ENCODE assay signal across 8 cellular contexts in genomic region chr9:137034709-137035506, GRCh38. TPM values are rescaled to one million over a fixed set of nuclear protein-coding genes. Genes with fewer than 3 reads are reported as not detected.
DNase-seq lines count a peak whose midpoint lies in the region; ATAC-seq, FAIRE-seq and TF ChIP-seq lines count a peak whose summit lies in the region.

No MANE protein-coding gene starts in this region.

- no peak for TF ChIP-seq POLR2A in GM12892 (IDR thresholded peaks at IDR 0.05; ENCODE audit: low read depth, low read length)

- no peaks in the 10 kb centered on the region for H3K27me3 Mint-ChIP-seq in activated CD8-positive, alpha-beta T cell treated with anti-CD3 and anti-CD28 coated beads, Interleukin-2, amount 10 ng/mL, durations not matched to agents 7 days and 5 days (ENCODE audit: low read depth)
- H3K27me3 Mint-ChIP-seq in memory B cell, result no peaks in the 10 kb centered on the region

- peak overlapping the region; percentile 89 for H3K27ac Mint-ChIP-seq in activated CD8-positive, alpha-beta T cell treated with anti-CD3 and anti-CD28 coated beads, Interleukin-2, amount 10 ng/mL, durations not matched to agents 7 days and 5 days
- peak overlapping the region; percentile 63 for H3K27ac Mint-ChIP-seq in memory B cell

- peak overlapping the region; percentile 69 for H3K4me3 Mint-ChIP-seq in activated CD8-positive, alpha-beta T cell treated with anti-CD3 and anti-CD28 coated beads, Interleukin-2, amount 10 ng/mL, durations not matched to agents 7 days and 5 days
- peak overlapping the region; percentile 80 for H3K4me3 Mint-ChIP-seq in memory B cell

- CTCF ChIA-PET in activated CD8-positive, alpha-beta T cell treated with anti-CD3 and anti-CD28 coated beads, Interleukin-2, amount 10 ng/mL, durations not matched to agents 7 days and 5 days (lab: Charles Lee), result interaction anchor here (0.6 to 4.3 kb wide), 69 partner anchors 9 to 502 kb away, joined by 3 to 146 read pairs (median 4); partner anchors contain the start of genes AJM1, C8G, CLIC3 and LCN12

- H3K9me3 Mint-ChIP-seq in activated CD8-positive, alpha-beta T cell treated with anti-CD3 and anti-CD28 coated beads, Interleukin-2, amount 10 ng/mL, durations not matched to agents 7 days and 5 days (ENCODE audit: insufficient read depth), result no peaks in the 10 kb centered on the region
- no peaks in the 10 kb centered on the region for H3K9me3 Mint-ChIP-seq in memory B cell

- no peaks in the 10 kb centered on the region for H3K36me3 Mint-ChIP-seq in activated CD8-positive, alpha-beta T cell treated with anti-CD3 and anti-CD28 coated beads, Interleukin-2, amount 10 ng/mL, durations not matched to agents 7 days and 5 days (ENCODE audit: low read depth)
- H3K36me3 Mint-ChIP-seq in memory B cell, result no peaks in the 10 kb centered on the region

- POLR2A ChIA-PET in activated CD8-positive, alpha-beta T cell treated with anti-CD3 and anti-CD28 coated beads, Interleukin-2, amount 10 ng/mL, durations not matched to agents 7 days and 5 days (lab: Charles Lee), result interaction anchor here (0.5 to 1.9 kb wide), 8 partner anchors 10 to 322 kb away, joined by 3 to 11 read pairs (median 3); no protein-coding TSS in a partner anchor

- peaks cover 50% of the 10 kb centered on the region for H3K4me1 Mint-ChIP-seq in activated CD8-positive, alpha-beta T cell treated with anti-CD3 and anti-CD28 coated beads, Interleukin-2, amount 10 ng/mL, durations not matched to agents 7 days and 5 days (ENCODE audit: low read depth)
- peaks cover 31% of the 10 kb centered on the region for H3K4me1 Mint-ChIP-seq in memory B cell

- FAIRE-seq in GM12892 (lab: Jason Lieb, UNC), result peak; percentile 99

- DNase-seq in GM12892 (ENCODE audit: insufficient read length) (peak; percentile 95), NOMO-1 (lab: John Stamatoyannopoulos, UW; ENCODE audit: unreplicated experiment in 2 of 2) (peak; percentile 86 to 90), ecto neural progenitor cell (ENCODE audit: low spot score) (peak; percentile 90), memory B cell (ENCODE audit: low spot score in 2 of 2) (peak; percentile 82 to 90)
- DNase-seq in activated CD8-positive, alpha-beta T cell treated with anti-CD3 and anti-CD28 coated beads, Interleukin-2, amount 10 ng/mL, durations not matched to agents 7 days and 5 days, result peak; percentile 92
- peak; percentile 77 for DNase-seq in stimulated activated CD8-positive, alpha-beta memory T cell treated with anti-CD3 and anti-CD28 coated beads, Interleukin-12 subunit alpha, Interleukin-12 subunit beta, amount 100 ng/mL, for 1 hour (ENCODE audit: low read depth)

- ATAC-seq in HG03571 (IDR thresholded peaks at IDR 0.05; ENCODE audit: unreplicated experiment) (peak; percentile 47), memory B cell (ENCODE audit: low read depth) (peak; percentile 64), HG03565 (IDR thresholded peaks at IDR 0.05; ENCODE audit: unreplicated experiment) (no peak)
- ATAC-seq in activated CD8-positive, alpha-beta T cell treated with anti-CD3 and anti-CD28 coated beads, Interleukin-2, amount 10 ng/mL, durations not matched to agents 7 days and 5 days, result peak; percentile 92

RNA-seq across cellular contexts. Expression of gene FUT7, which starts 3.0 kb away (rescaled TPM):
- polyA plus RNA-seq in GM12892 (2012; ENCODE audit: missing spikeins), result 0.08 TPM
- 1 to 10 TPM; 2.5 to 2.6 TPM for total RNA-seq in activated CD8-positive, alpha-beta T cell treated with anti-CD3 and anti-CD28 coated beads, Interleukin-2, amount 10 ng/mL, durations not matched to agents 7 days and 5 days

RNA-seq across cellular contexts. Expression of gene ABCA2, which starts 6.9 kb away (rescaled TPM):
- polyA plus RNA-seq in GM12892 (2012; ENCODE audit: missing spikeins), result 1.4 TPM
- 10 to 100 TPM; 61.5 to 62.0 TPM for total RNA-seq in activated CD8-positive, alpha-beta T cell treated with anti-CD3 and anti-CD28 coated beads, Interleukin-2, amount 10 ng/mL, durations not matched to agents 7 days and 5 days

RNA-seq across cellular contexts. Expression of gene NPDC1, which starts 11.1 kb away (rescaled TPM):
- polyA plus RNA-seq in GM12892 (2012; ENCODE audit: missing spikeins), result 0.19 TPM
- 10 to 100 TPM; 20.1 to 29.9 TPM for total RNA-seq in activated CD8-positive, alpha-beta T cell treated with anti-CD3 and anti-CD28 coated beads, Interleukin-2, amount 10 ng/mL, durations not matched to agents 7 days and 5 days

RNA-seq across cellular contexts. Expression of gene ENTPD2, which starts 19.0 kb away (rescaled TPM):
- 1.6 TPM for polyA plus RNA-seq in GM12892 (2012; ENCODE audit: missing spikeins)
- under 1 TPM in 1 of 2 experiments, not detected in 1; 0.34 TPM for total RNA-seq in activated CD8-positive, alpha-beta T cell treated with anti-CD3 and anti-CD28 coated beads, Interleukin-2, amount 10 ng/mL, durations not matched to agents 7 days and 5 days

RNA-seq across cellular contexts. Expression of gene SAPCD2, which starts 35.4 kb away (rescaled TPM):
- polyA plus RNA-seq in GM12892 (2012; ENCODE audit: missing spikeins), result 2.5 TPM
- total RNA-seq in activated CD8-positive, alpha-beta T cell treated with anti-CD3 and anti-CD28 coated beads, Interleukin-2, amount 10 ng/mL, durations not matched to agents 7 days and 5 days, result 10 to 100 TPM; 56.8 to 57.0 TPM
